In genomic region chr2:68992933-68993332, GRCh38 we compare ENCODE assay signal across 1 cellular context.
TF ChIP-seq lines count a peak whose summit lies in the region.

No MANE protein-coding gene starts in this region.

TF ChIP-seq in IMR-90, 13 proteins besides CTCF, POLR2A, EP300 and RAD21:
- TF ChIP-seq RFX5 (IDR thresholded peaks at IDR 0.05; ENCODE audit: low read depth, low read length) = no peak
- no peak for TF ChIP-seq RCOR1 (IDR thresholded peaks at IDR 0.05; ENCODE audit: insufficient replicate concordance, low read length)
- TF ChIP-seq MAFK (IDR thresholded peaks at IDR 0.05; ENCODE audit: low read depth, low read length) = no peak
- no peak for TF ChIP-seq ELK1 (IDR thresholded peaks at IDR 0.05; ENCODE audit: borderline replicate concordance, low read depth, low read length)
TF ChIP-seq in IMR-90: peak in this region for 0.
